ENCODE assay signal across 22 cellular contexts in the genomic region with DNA sequence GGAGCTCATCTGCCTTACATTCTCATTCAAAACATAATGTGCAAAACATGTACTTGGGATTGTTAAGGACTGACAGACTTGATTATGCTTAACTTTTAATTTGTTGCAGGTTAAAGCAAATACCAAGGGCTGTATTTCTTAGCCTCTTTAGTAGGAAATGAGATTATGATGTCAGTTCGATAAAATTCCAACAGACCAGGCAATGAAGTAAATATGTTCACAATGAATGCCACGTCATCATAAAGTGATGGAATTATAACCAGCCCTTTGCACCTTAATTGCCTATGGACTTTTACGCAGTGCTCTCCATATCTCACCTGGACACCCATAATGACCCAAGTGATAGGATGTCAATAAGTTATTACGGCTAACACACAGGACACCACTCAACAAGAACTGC.
"Had no signal": no experiment of that assay in that cellular context is flagged by ENCODE, and none has a peak within 500 bp of the region (broad histone marks: within the 10 kb centered on the region; RNA-seq: fewer than 3 reads in every experiment).

No MANE protein-coding gene starts in this region.

- H3K36me3 ChIP-seq: adrenal gland, breast epithelium, left ventricle myocardium inferior, suprapubic skin had no signal

- H3K36me3 Mint-ChIP-seq: activated naive CD4-positive, alpha-beta T cell treated with anti-CD3 and anti-CD28 coated beads, Interleukin-2, amount 10 ng/mL, durations not matched to agents 7 days and 5 days; type B pancreatic cell had no signal

- H3K9me3 ChIP-seq: adrenal gland, breast epithelium, heart left ventricle, left ventricle myocardium inferior, suprapubic skin had no signal

- FAIRE-seq: keratinocyte had no signal

- H3K9me3 Mint-ChIP-seq: activated B cell treated with CpG ODN at 0.5 μM for 24 hours; activated CD4-positive, alpha-beta T cell treated with anti-CD3 and anti-CD28 coated beads, Interleukin-2, amount 10 ng/mL, durations not matched to agents 24 days and 14 days; activated naive CD4-positive, alpha-beta T cell treated with anti-CD3 and anti-CD28 coated beads, Interleukin-2, amount 10 ng/mL, durations not matched to agents 7 days and 5 days; activated T-helper 17 cell treated with anti-CD3 and anti-CD28 coated beads, Interleukin-2, amount 50 U/mL, for 72 hours; endodermal cell; nephron progenitor cell; type B pancreatic cell had no signal

- H3K27ac Mint-ChIP-seq: activated B cell treated with CpG ODN at 0.5 μM for 24 hours; activated CD4-positive, alpha-beta T cell treated with anti-CD3 and anti-CD28 coated beads, Interleukin-2, amount 10 ng/mL, durations not matched to agents 24 days and 14 days; activated naive CD4-positive, alpha-beta T cell treated with anti-CD3 and anti-CD28 coated beads, Interleukin-2, amount 10 ng/mL, durations not matched to agents 7 days and 5 days; activated T-helper 17 cell treated with anti-CD3 and anti-CD28 coated beads, Interleukin-2, amount 50 U/mL, for 72 hours; endodermal cell; nephron progenitor cell; T-helper 17 cell; type B pancreatic cell had no signal

- DNase-seq: activated B cell treated with CpG ODN at 0.5 μM for 24 hours; activated CD4-positive, alpha-beta T cell treated with anti-CD3 and anti-CD28 coated beads, Interleukin-2, amount 10 ng/mL, durations not matched to agents 24 days and 14 days; activated naive CD4-positive, alpha-beta T cell treated with anti-CD3 and anti-CD28 coated beads, Interleukin-2, amount 10 ng/mL, durations not matched to agents 7 days and 5 days; activated T-cell treated with anti-CD3 and anti-CD28 coated beads for 4 hours; adrenal gland; dermis blood vessel endothelial cell; endodermal cell; erythroblast; heart left ventricle; left ventricle myocardium inferior; mesendoderm; nephron progenitor cell; stimulated activated CD4-positive, alpha-beta T cell treated with anti-CD3 and anti-CD28 coated beads, Interleukin-4, amount 100 ng/mL, for 1 hour; stimulated activated CD8-positive, alpha-beta memory T cell treated with anti-CD3 and anti-CD28 coated beads, Interleukin-4, amount 100 ng/mL, for 48 hours; stimulated activated naive CD8-positive, alpha-beta T cell treated with anti-CD3 and anti-CD28 coated beads, Interleukin-15, Interleukin-2, amounts not matched to agents 100 U/mL and 50 U/mL, for 24 hours; T-helper 17 cell had no signal

- H3K4me3 ChIP-seq: adrenal gland, breast epithelium, heart left ventricle, left ventricle myocardium inferior, suprapubic skin had no signal

- H3K27ac ChIP-seq: adrenal gland, breast epithelium, foreskin keratinocyte, heart left ventricle, left ventricle myocardium inferior, suprapubic skin had no signal

- H3K4me1 ChIP-seq: adrenal gland, breast epithelium, foreskin keratinocyte, suprapubic skin had no signal

- H3K27me3 Mint-ChIP-seq: activated B cell treated with CpG ODN at 0.5 μM for 24 hours; activated CD4-positive, alpha-beta T cell treated with anti-CD3 and anti-CD28 coated beads, Interleukin-2, amount 10 ng/mL, durations not matched to agents 24 days and 14 days; activated naive CD4-positive, alpha-beta T cell treated with anti-CD3 and anti-CD28 coated beads, Interleukin-2, amount 10 ng/mL, durations not matched to agents 7 days and 5 days; activated T-helper 17 cell treated with anti-CD3 and anti-CD28 coated beads, Interleukin-2, amount 50 U/mL, for 72 hours; T-helper 17 cell; type B pancreatic cell had no signal

- H3K4me3 Mint-ChIP-seq: activated B cell treated with CpG ODN at 0.5 μM for 24 hours; activated CD4-positive, alpha-beta T cell treated with anti-CD3 and anti-CD28 coated beads, Interleukin-2, amount 10 ng/mL, durations not matched to agents 24 days and 14 days; activated naive CD4-positive, alpha-beta T cell treated with anti-CD3 and anti-CD28 coated beads, Interleukin-2, amount 10 ng/mL, durations not matched to agents 7 days and 5 days; activated T-helper 17 cell treated with anti-CD3 and anti-CD28 coated beads, Interleukin-2, amount 50 U/mL, for 72 hours; endodermal cell; nephron progenitor cell; T-helper 17 cell; type B pancreatic cell had no signal

- H3K27me3 ChIP-seq: adrenal gland, breast epithelium, foreskin keratinocyte, heart left ventricle, suprapubic skin had no signal

- ATAC-seq: activated T-helper 17 cell treated with anti-CD3 and anti-CD28 coated beads, Interleukin-2, amount 50 U/mL, for 72 hours; foreskin keratinocyte; stimulated activated naive CD8-positive, alpha-beta T cell treated with anti-CD3 and anti-CD28 coated beads, Interleukin-15, Interleukin-2, amounts not matched to agents 100 U/mL and 50 U/mL, for 24 hours; T-helper 17 cell had no signal

- H3K4me1 Mint-ChIP-seq: activated naive CD4-positive, alpha-beta T cell treated with anti-CD3 and anti-CD28 coated beads, Interleukin-2, amount 10 ng/mL, durations not matched to agents 7 days and 5 days had no signal
